ENCODE assay signal across 14 cellular contexts in genomic region chr4:101596786-101597185, GRCh38.
DNase-seq lines count a peak whose midpoint lies in the region; ATAC-seq and TF ChIP-seq lines count a peak whose summit lies in the region.
"Had no signal": no experiment of that assay in that cellular context is flagged by ENCODE, and none has a peak within 500 bp of the region (broad histone marks: within the 10 kb centered on the region; RNA-seq: fewer than 3 reads in every experiment).

No MANE protein-coding gene starts in this region.

- H3K27ac Mint-ChIP-seq in dendritic cell treated with granulocyte-macrophage colony-stimulating factor and Interleukin-4, amounts not matched to agents 40 ng/mL and 50 ng/mL, for 4 days, result peak overlapping the region; percentile 74
- no peak overlapping the region for H3K27ac Mint-ChIP-seq in T-cell

- 60 to 65% methylated on average over 1 of the region's 1 CpG for WGBS in transverse colon (ENCODE audit: low coverage in 1 of 2), 2 donors

- no peak overlapping the region for H3K4me3 Mint-ChIP-seq in dendritic cell treated with granulocyte-macrophage colony-stimulating factor and Interleukin-4, amounts not matched to agents 40 ng/mL and 50 ng/mL, for 4 days
- no peak overlapping the region for H3K4me3 Mint-ChIP-seq in T-cell

- peaks cover 13% of the 10 kb centered on the region for H3K4me1 Mint-ChIP-seq in dendritic cell treated with granulocyte-macrophage colony-stimulating factor and Interleukin-4, amounts not matched to agents 40 ng/mL and 50 ng/mL, for 4 days (ENCODE audit: low read depth)
- peaks cover 0 to 2% (median 0%) of the 10 kb centered on the region in 3 donors for H3K4me1 Mint-ChIP-seq in T-cell

- no peaks in the 10 kb centered on the region for H3K36me3 Mint-ChIP-seq in dendritic cell treated with granulocyte-macrophage colony-stimulating factor and Interleukin-4, amounts not matched to agents 40 ng/mL and 50 ng/mL, for 4 days (ENCODE audit: low read depth)
- H3K36me3 Mint-ChIP-seq in T-cell, result no peaks in the 10 kb centered on the region

- ATAC-seq in GM18858 (IDR thresholded peaks at IDR 0.05; ENCODE audit: unreplicated experiment), result peak; percentile 66
- peak; percentile 51 for ATAC-seq in GM21529 (IDR thresholded peaks at IDR 0.05; ENCODE audit: unreplicated experiment)
- peak; percentile 56 for ATAC-seq in HG03354 (IDR thresholded peaks at IDR 0.05; ENCODE audit: poor library complexity, severe bottlenecking, unreplicated experiment)
- no peak for ATAC-seq in T-cell (replicated peaks in 1 of 4)
- ATAC-seq: Right ventricle myocardium inferior had no signal

- H3K4me1 ChIP-seq in transverse colon, result peaks cover 0 to 5% (median under 1%) of the 10 kb centered on the region in 4 donors
- H3K4me1 ChIP-seq: BE2C, breast epithelium, stomach had no signal

- H3K27me3 ChIP-seq in transverse colon, result no peaks in the 10 kb centered on the region
- H3K27me3 ChIP-seq: BE2C, breast epithelium, neutrophil, stomach had no signal

- no peak overlapping the region for H3K27ac ChIP-seq in caudate nucleus (ENCODE audit: low read depth, low read length)
- H3K27ac ChIP-seq in transverse colon, result no peak overlapping the region
- H3K27ac ChIP-seq: breast epithelium, neutrophil, stomach had no signal

- H3K36me3 ChIP-seq in transverse colon, result no peaks in the 10 kb centered on the region
- H3K36me3 ChIP-seq: BE2C, breast epithelium, neutrophil, stomach had no signal

- no peak for DNase-seq in NCI-H2196 (lab: John Stamatoyannopoulos, UW; ENCODE audit: unreplicated experiment)
- DNase-seq in caudate nucleus (lab: John Stamatoyannopoulos, UW), result no peak
- no peak for DNase-seq in T-cell
- no peak for DNase-seq in transverse colon
- DNase-seq: mammary epithelial cell, stomach had no signal

- H3K9me3 ChIP-seq in transverse colon, result no peaks in the 10 kb centered on the region
- H3K9me3 ChIP-seq: BE2C, breast epithelium, neutrophil, stomach had no signal

- POLR2A ChIA-PET in T-cell (lab: Charles Lee), result no interaction called here

- no peak for TF ChIP-seq EP300 in transverse colon (IDR thresholded peaks at IDR 0.05; ENCODE audit: low read depth)

- no peaks in the 10 kb centered on the region for H3K27me3 Mint-ChIP-seq in dendritic cell treated with granulocyte-macrophage colony-stimulating factor and Interleukin-4, amounts not matched to agents 40 ng/mL and 50 ng/mL, for 4 days
- H3K27me3 Mint-ChIP-seq in T-cell, result peaks cover 0 to 4% of the 10 kb centered on the region in 2 donors

- in situ Hi-C loops in transverse colon (cut with MboI; ENCODE audit: low pct_ligation_motif_present in 1 of 4, low pct_unique_long_range_greater_than_20kb in 1 of 4, low sequenced_read_pairs in 3 of 4), result no loop called here

- H3K4me3 ChIP-seq in transverse colon, result no peak overlapping the region
- H3K4me3 ChIP-seq: breast epithelium, stomach had no signal

- intact Hi-C loops in dendritic cell treated with granulocyte-macrophage colony-stimulating factor and Interleukin-4, amounts not matched to agents 40 ng/mL and 50 ng/mL, for 4 days (cut with micrococcal nuclease), result loop anchor here (10.0 kb wide), 1 partner anchor 252 kb away; the partner anchor contains the start of gene PPP3CA
- intact Hi-C loops in transverse colon (cut with DNase I; ENCODE audit: low total_unique reads), result no loop called here

- CTCF ChIA-PET in T-cell (lab: Charles Lee), result interaction anchor here (0.6 to 2.4 kb wide), 7 partner anchors 70 to 1599 kb away, joined by 3 to 14 read pairs (median 3); no protein-coding TSS in a partner anchor

- no peak for TF ChIP-seq POLR2A in transverse colon (IDR thresholded peaks at IDR 0.05)

- no peak for TF ChIP-seq CTCF in transverse colon (IDR thresholded peaks at IDR 0.05)

- no peaks in the 10 kb centered on the region for H3K9me3 Mint-ChIP-seq in dendritic cell treated with granulocyte-macrophage colony-stimulating factor and Interleukin-4, amounts not matched to agents 40 ng/mL and 50 ng/mL, for 4 days
- H3K9me3 Mint-ChIP-seq in T-cell, result no peaks in the 10 kb centered on the region

Comparison
In these comparisons a context has a peak if more than half of its experiments do, and no peak if none do; other contexts are left out.
1. ATAC-seq: peak in GM18858 (single experiment), GM21529 (single experiment) and HG03354 (single experiment); none in T-cell (0 of 4).